ENCODE assay signal across 1 cellular context in the genomic region with DNA sequence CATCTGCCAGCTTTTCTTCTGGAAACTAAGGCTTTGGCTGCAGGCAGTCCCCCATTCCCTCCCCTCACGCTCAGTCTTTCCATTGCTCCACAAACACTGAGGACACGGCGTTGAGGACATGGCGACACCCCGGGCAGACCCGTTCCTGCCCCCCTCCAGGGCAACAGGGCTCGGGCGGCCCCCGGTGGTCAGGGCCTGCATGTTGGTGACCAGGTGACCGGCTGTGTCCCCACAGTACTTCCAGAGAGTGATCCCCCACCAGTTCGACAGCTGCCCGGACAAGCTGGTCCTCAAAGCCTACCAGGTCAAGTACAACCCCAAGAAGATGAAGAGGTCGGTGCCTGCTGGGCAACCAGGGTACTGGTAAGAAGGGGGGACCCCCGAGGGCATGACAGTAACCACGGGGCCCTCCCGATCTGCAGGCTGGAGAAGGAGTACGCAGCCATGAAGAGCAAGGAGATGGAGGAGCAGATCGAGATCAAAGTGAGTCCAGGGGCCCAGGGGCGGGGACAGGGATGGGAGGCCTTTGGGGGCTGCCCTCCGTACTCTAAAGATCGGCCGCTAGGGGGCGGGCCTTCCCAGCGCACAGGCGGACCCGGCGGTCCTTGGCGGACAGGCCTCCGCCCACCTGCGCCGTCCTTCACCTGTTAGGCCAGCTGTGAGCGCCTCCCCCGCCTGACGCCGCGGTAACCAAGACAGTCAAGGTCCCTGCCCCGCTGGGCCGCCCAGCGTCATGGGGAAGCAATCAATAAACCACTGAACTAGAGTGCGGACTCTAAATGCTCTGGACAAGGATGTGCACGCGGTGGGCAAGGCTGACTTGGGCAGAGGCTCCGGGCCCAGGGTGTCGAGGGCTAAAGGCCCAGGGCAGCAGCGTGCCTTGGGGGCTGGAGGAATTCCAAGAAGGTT.
TF ChIP-seq lines count a peak whose summit lies in the region.

No MANE protein-coding gene starts in this region.

TF ChIP-seq in HepG2, 621 proteins besides CTCF, POLR2A, EP300 and RAD21 (continued from another document and continues in another):
- TF ChIP-seq, protein P1, sequence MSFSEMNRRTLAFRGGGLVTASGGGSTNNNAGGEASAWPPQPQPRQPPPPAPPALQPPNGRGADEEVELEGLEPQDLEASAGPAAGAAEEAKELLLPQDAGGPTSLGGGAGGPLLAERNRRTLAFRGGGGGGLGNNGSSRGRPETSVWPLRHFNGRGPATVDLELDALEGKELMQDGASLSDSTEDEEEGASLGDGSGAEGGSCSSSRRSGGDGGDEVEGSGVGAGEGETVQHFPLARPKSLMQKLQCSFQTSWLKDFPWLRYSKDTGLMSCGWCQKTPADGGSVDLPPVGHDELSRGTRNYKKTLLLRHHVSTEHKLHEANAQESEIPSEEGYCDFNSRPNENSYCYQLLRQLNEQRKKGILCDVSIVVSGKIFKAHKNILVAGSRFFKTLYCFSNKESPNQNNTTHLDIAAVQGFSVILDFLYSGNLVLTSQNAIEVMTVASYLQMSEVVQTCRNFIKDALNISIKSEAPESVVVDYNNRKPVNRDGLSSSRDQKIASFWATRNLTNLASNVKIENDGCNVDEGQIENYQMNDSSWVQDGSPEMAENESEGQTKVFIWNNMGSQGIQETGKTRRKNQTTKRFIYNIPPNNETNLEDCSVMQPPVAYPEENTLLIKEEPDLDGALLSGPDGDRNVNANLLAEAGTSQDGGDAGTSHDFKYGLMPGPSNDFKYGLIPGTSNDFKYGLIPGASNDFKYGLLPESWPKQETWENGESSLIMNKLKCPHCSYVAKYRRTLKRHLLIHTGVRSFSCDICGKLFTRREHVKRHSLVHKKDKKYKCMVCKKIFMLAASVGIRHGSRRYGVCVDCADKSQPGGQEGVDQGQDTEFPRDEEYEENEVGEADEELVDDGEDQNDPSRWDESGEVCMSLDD (CRISPR knock-in tag; IDR thresholded peaks at IDR 0.05; ENCODE audit: borderline replicate concordance), result peak; percentile 77
- TF ChIP-seq, protein P2, sequence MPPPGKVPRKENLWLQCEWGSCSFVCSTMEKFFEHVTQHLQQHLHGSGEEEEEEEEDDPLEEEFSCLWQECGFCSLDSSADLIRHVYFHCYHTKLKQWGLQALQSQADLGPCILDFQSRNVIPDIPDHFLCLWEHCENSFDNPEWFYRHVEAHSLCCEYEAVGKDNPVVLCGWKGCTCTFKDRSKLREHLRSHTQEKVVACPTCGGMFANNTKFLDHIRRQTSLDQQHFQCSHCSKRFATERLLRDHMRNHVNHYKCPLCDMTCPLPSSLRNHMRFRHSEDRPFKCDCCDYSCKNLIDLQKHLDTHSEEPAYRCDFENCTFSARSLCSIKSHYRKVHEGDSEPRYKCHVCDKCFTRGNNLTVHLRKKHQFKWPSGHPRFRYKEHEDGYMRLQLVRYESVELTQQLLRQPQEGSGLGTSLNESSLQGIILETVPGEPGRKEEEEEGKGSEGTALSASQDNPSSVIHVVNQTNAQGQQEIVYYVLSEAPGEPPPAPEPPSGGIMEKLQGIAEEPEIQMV (CRISPR knock-in tag; IDR thresholded peaks at IDR 0.05; ENCODE audit: low read depth), result peak; percentile 86; the same call in 1 of the 2 replicates
- no peak for TF ChIP-seq SATB2 (CRISPR knock-in tag; IDR thresholded peaks at IDR 0.05)
- TF ChIP-seq ATF1 (CRISPR knock-in tag; IDR thresholded peaks at IDR 0.05), result peak; percentile 51
- TF ChIP-seq ARID2 (CRISPR knock-in tag; IDR thresholded peaks at IDR 0.05; ENCODE audit: borderline replicate concordance), result peak; percentile 93
- TF ChIP-seq BRCA1 (CRISPR knock-in tag; IDR thresholded peaks at IDR 0.05), result peak; percentile 85; the same call in 1 of the 2 replicates
- TF ChIP-seq CCDC6 (CRISPR knock-in tag; IDR thresholded peaks at IDR 0.05), result no peak
- peak; percentile 83 for TF ChIP-seq NR2C2 (CRISPR knock-in tag; IDR thresholded peaks at IDR 0.05; ENCODE audit: borderline replicate concordance)
- TF ChIP-seq CCAR2 (optimal IDR thresholded peaks at IDR 0.05; ENCODE audit: low read depth, low read length), result no peak
- TF ChIP-seq PHF8 (CRISPR knock-in tag; IDR thresholded peaks at IDR 0.05), result peak; percentile 59
- peak; percentile 90 for TF ChIP-seq KDM4B (CRISPR knock-in tag; IDR thresholded peaks at IDR 0.05)
- peak; percentile 67 for TF ChIP-seq RFX1 (IDR thresholded peaks at IDR 0.05)
- TF ChIP-seq ZBTB7A (CRISPR knock-in tag; IDR thresholded peaks at IDR 0.05), result peak; percentile 92
- TF ChIP-seq, protein P3, sequence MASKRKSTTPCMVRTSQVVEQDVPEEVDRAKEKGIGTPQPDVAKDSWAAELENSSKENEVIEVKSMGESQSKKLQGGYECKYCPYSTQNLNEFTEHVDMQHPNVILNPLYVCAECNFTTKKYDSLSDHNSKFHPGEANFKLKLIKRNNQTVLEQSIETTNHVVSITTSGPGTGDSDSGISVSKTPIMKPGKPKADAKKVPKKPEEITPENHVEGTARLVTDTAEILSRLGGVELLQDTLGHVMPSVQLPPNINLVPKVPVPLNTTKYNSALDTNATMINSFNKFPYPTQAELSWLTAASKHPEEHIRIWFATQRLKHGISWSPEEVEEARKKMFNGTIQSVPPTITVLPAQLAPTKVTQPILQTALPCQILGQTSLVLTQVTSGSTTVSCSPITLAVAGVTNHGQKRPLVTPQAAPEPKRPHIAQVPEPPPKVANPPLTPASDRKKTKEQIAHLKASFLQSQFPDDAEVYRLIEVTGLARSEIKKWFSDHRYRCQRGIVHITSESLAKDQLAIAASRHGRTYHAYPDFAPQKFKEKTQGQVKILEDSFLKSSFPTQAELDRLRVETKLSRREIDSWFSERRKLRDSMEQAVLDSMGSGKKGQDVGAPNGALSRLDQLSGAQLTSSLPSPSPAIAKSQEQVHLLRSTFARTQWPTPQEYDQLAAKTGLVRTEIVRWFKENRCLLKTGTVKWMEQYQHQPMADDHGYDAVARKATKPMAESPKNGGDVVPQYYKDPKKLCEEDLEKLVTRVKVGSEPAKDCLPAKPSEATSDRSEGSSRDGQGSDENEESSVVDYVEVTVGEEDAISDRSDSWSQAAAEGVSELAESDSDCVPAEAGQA (IDR thresholded peaks at IDR 0.05; ENCODE audit: low read depth), result no peak; the same call in 1 of the 2 replicates
- TF ChIP-seq, protein P3 (CRISPR knock-in tag; IDR thresholded peaks at IDR 0.05; ENCODE audit: borderline replicate concordance), result no peak
- TF ChIP-seq, protein P4, sequence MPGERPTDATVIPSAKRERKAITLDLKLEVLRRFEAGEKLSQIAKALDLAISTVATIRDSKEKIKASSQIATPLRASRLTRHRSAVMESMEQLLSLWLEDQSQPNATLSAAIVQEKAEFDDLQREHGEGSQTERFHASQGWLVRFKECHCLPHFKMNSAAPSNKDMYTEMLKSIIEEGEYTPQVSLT (CRISPR knock-in tag; IDR thresholded peaks at IDR 0.05; ENCODE audit: borderline replicate concordance, low read depth), result peak; percentile 68; the same call in 1 of the 2 replicates
- no peak for TF ChIP-seq MTA3 (CRISPR knock-in tag; IDR thresholded peaks at IDR 0.05)
- TF ChIP-seq NFAT5 (CRISPR knock-in tag; IDR thresholded peaks at IDR 0.05), result peak; percentile 79; the same call in 1 of the 2 replicates
- no peak for TF ChIP-seq ZNF7 (CRISPR knock-in tag; IDR thresholded peaks at IDR 0.05)
- peak; percentile 93 for TF ChIP-seq ZNF274 (CRISPR knock-in tag; IDR thresholded peaks at IDR 0.05)
- TF ChIP-seq MAFG (CRISPR knock-in tag; IDR thresholded peaks at IDR 0.05), result no peak
- TF ChIP-seq MTERF4 (CRISPR knock-in tag; IDR thresholded peaks at IDR 0.05), result 0 out of 2 replicates have a peak, but pooled peaks have one; percentile 55
- TF ChIP-seq, protein P5, sequence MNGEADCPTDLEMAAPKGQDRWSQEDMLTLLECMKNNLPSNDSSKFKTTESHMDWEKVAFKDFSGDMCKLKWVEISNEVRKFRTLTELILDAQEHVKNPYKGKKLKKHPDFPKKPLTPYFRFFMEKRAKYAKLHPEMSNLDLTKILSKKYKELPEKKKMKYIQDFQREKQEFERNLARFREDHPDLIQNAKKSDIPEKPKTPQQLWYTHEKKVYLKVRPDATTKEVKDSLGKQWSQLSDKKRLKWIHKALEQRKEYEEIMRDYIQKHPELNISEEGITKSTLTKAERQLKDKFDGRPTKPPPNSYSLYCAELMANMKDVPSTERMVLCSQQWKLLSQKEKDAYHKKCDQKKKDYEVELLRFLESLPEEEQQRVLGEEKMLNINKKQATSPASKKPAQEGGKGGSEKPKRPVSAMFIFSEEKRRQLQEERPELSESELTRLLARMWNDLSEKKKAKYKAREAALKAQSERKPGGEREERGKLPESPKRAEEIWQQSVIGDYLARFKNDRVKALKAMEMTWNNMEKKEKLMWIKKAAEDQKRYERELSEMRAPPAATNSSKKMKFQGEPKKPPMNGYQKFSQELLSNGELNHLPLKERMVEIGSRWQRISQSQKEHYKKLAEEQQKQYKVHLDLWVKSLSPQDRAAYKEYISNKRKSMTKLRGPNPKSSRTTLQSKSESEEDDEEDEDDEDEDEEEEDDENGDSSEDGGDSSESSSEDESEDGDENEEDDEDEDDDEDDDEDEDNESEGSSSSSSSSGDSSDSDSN (CRISPR knock-in tag; IDR thresholded peaks at IDR 0.05), result peak; percentile 87
- peak; percentile 96; the same call in 1 of the 2 replicates for TF ChIP-seq TARDBP (CRISPR knock-in tag; IDR thresholded peaks at IDR 0.05)
- TF ChIP-seq, protein P6, sequence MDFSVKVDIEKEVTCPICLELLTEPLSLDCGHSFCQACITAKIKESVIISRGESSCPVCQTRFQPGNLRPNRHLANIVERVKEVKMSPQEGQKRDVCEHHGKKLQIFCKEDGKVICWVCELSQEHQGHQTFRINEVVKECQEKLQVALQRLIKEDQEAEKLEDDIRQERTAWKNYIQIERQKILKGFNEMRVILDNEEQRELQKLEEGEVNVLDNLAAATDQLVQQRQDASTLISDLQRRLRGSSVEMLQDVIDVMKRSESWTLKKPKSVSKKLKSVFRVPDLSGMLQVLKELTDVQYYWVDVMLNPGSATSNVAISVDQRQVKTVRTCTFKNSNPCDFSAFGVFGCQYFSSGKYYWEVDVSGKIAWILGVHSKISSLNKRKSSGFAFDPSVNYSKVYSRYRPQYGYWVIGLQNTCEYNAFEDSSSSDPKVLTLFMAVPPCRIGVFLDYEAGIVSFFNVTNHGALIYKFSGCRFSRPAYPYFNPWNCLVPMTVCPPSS (IDR thresholded peaks at IDR 0.05), result no peak
- TF ChIP-seq MEF2D (CRISPR knock-in tag; IDR thresholded peaks at IDR 0.05), result peak; percentile 81
